In genomic region chr19:58279042-58279924, GRCh38 we compare ENCODE assay signal across 8 cellular contexts. TPM values are rescaled to one million over a fixed set of nuclear protein-coding genes. Genes with fewer than 3 reads are reported as not detected.
DNase-seq lines count a peak whose midpoint lies in the region; ATAC-seq and TF ChIP-seq lines count a peak whose summit lies in the region.

No MANE protein-coding gene starts in this region.

- H3K27me3 Mint-ChIP-seq in type B pancreatic cell = peaks cover 3% of the 10 kb centered on the region

- no peak for TF ChIP-seq CTCF in AG10803 (conservative IDR thresholded peaks at IDR 0.05; ENCODE audit: low read length)
- TF ChIP-seq CTCF in left ventricle myocardium inferior (IDR thresholded peaks at IDR 0.05; ENCODE audit: borderline replicate concordance) = no peak
- peak; percentile 32 for TF ChIP-seq CTCF in type B pancreatic cell (conservative IDR thresholded peaks at IDR 0.05)

- DNase-seq in AG10803 (ENCODE audit: low read depth) (peak; percentile 42), HT-29 (ENCODE audit: low spot score) (peak; percentile 52), SK-MEL-5 (ENCODE audit: low read depth, low spot score) (peak; percentile 27), amniotic epithelial cell (ENCODE audit: low read depth) (peak; percentile 78), left ventricle myocardium inferior (peak; percentile 84), pons (ENCODE audit: low spot score) (peak; percentile 31), type B pancreatic cell (ENCODE audit: extremely low spot score, unreplicated experiment) (peak; percentile 88)

- H3K27ac Mint-ChIP-seq in type B pancreatic cell = peak overlapping the region; percentile 98

- H3K4me3 Mint-ChIP-seq in type B pancreatic cell = peak overlapping the region; percentile 93

- ATAC-seq in GM19397 (IDR thresholded peaks at IDR 0.05; ENCODE audit: unreplicated experiment) = peak; percentile 30

- intact Hi-C loops in left ventricle myocardium inferior (cut with micrococcal nuclease) = no loop called here

- H3K27me3 ChIP-seq in left ventricle myocardium inferior (ENCODE audit: low read depth) = no peaks in the 10 kb centered on the region

- H3K9me3 Mint-ChIP-seq in type B pancreatic cell = peaks cover 9% of the 10 kb centered on the region

- H3K36me3 Mint-ChIP-seq in type B pancreatic cell = peaks cover 63% of the 10 kb centered on the region

- H3K4me1 Mint-ChIP-seq in type B pancreatic cell (ENCODE audit: unreplicated experiment) = peaks cover 22% of the 10 kb centered on the region

- peak overlapping the region; percentile 92 for H3K4me3 ChIP-seq in AG10803 (ENCODE audit: low read length)
- H3K4me3 ChIP-seq in left ventricle myocardium inferior = peak overlapping the region; percentile 97

- H3K9me3 ChIP-seq in left ventricle myocardium inferior (replicated peaks) = peaks cover 29% of the 10 kb centered on the region

- H3K27ac ChIP-seq in left ventricle myocardium inferior (replicated peaks) = peak overlapping the region; percentile 98

- peaks cover 35% of the 10 kb centered on the region for H3K36me3 ChIP-seq in left ventricle myocardium inferior

- peaks cover 44% of the 10 kb centered on the region for H3K4me1 ChIP-seq in left ventricle myocardium inferior

- in situ Hi-C loops in SK-MEL-5 (cut with HindIII; ENCODE audit: low pct_unique_long_range_greater_than_20kb, low sequenced_read_pairs) = no loop called here

RNA-seq across cellular contexts. Expression of gene ZNF8, which starts 0.5 kb away (rescaled TPM):
- 6.4 and 8.5 TPM in 2 replicates for total RNA-seq in HT-29 (2014; rRNA removed; shearing (Covaris generic))
- 2.9 and 3.6 TPM in 2 replicates for total RNA-seq in SK-MEL-5 (2014; rRNA removed; shearing (Covaris generic))
- 2.1 and 2.3 TPM in 2 replicates for polyA plus RNA-seq in SK-MEL-5 (2015; cell fraction: cytosol; rRNA removed)
- polyA plus RNA-seq in SK-MEL-5 (2015; cell fraction: nucleus; rRNA removed) = 7.3 and 7.4 TPM in 2 replicates
- total RNA-seq in left ventricle myocardium inferior = 4.9 TPM
- 10.8 and 16.4 TPM in 2 replicates for total RNA-seq in type B pancreatic cell (ENCODE audit: low replicate concordance)

RNA-seq across cellular contexts. Expression of gene ERVK3-1, which starts 25.9 kb away (rescaled TPM):
- 74.2 and 83.4 TPM in 2 replicates for total RNA-seq in HT-29 (2014; rRNA removed; shearing (Covaris generic))
- total RNA-seq in SK-MEL-5 (2014; rRNA removed; shearing (Covaris generic)) = 48.0 and 48.1 TPM in 2 replicates
- polyA plus RNA-seq in SK-MEL-5 (2015; cell fraction: cytosol; rRNA removed) = 31.5 and 37.9 TPM in 2 replicates
- polyA plus RNA-seq in SK-MEL-5 (2015; cell fraction: nucleus; rRNA removed) = 125 and 160 TPM in 2 replicates
- total RNA-seq in left ventricle myocardium inferior (22.7 TPM), type B pancreatic cell (ENCODE audit: low replicate concordance) (35.2 and 36.8 TPM in 2 replicates)

RNA-seq across cellular contexts. Expression of gene ZSCAN22, which starts 47.5 kb away (rescaled TPM):
- 3.6 and 3.7 TPM in 2 replicates for total RNA-seq in HT-29 (2014; rRNA removed; shearing (Covaris generic))
- total RNA-seq in SK-MEL-5 (2014; rRNA removed; shearing (Covaris generic)) = 2.9 and 3.2 TPM in 2 replicates
- polyA plus RNA-seq in SK-MEL-5 (2015; cell fraction: cytosol; rRNA removed) = 3.7 and 4.0 TPM in 2 replicates
- 4.0 and 4.6 TPM in 2 replicates for polyA plus RNA-seq in SK-MEL-5 (2015; cell fraction: nucleus; rRNA removed)
- 1.8 TPM for total RNA-seq in left ventricle myocardium inferior
- 4.2 and 5.4 TPM in 2 replicates for total RNA-seq in type B pancreatic cell (ENCODE audit: low replicate concordance)

RNA-seq across cellular contexts. Expression of gene ZNF544, which starts 50.6 kb away (rescaled TPM):
- total RNA-seq in HT-29 (2014; rRNA removed; shearing (Covaris generic)) = 60.1 and 64.8 TPM in 2 replicates
- total RNA-seq in SK-MEL-5 (2014; rRNA removed; shearing (Covaris generic)) = 7.6 and 8.3 TPM in 2 replicates
- 4.7 and 7.9 TPM in 2 replicates for polyA plus RNA-seq in SK-MEL-5 (2015; cell fraction: cytosol; rRNA removed)
- polyA plus RNA-seq in SK-MEL-5 (2015; cell fraction: nucleus; rRNA removed) = 4.8 and 6.8 TPM in 2 replicates
- 24.0 TPM for total RNA-seq in left ventricle myocardium inferior
- 52.0 and 52.5 TPM in 2 replicates for total RNA-seq in type B pancreatic cell (ENCODE audit: low replicate concordance)

Comparison
In these comparisons a context has a peak if more than half of its experiments do, and no peak if none do; other contexts are left out.
1. Peak in every context shown above with its lines: DNase-seq, ATAC-seq, H3K4me3 ChIP-seq and H3K27ac ChIP-seq.
2. DNase-seq: peak in every context shown above with its lines; median percentile 88 in type B pancreatic cell; 84 in left ventricle myocardium inferior; 78 in amniotic epithelial cell; 52 in HT-29; 42 in AG10803; 31 in pons; 27 in SK-MEL-5.